15 cellular contexts compared by ENCODE assay signal in the genomic region with DNA sequence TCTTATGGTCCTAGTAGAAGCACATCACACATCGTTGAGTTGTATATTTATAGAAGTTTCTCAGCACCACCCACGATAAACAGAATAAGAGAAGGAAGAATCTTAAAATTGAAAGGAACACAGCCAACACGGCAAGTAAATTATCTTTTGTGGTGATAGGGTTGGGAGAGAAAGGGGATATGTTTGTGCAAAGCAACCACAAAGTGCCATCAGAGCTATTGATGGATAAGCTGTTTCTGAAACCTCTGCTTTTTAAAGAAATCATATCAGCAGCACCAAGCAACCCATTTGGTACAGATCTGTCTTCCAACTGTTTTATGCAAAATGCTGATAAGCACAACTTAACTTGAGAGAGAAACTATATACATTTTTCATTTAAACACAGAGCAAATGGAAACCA.
DNase-seq lines count a peak whose midpoint lies in the region; TF ChIP-seq lines count a peak whose summit lies in the region.
"Had no signal": no experiment of that assay in that cellular context is flagged by ENCODE, and none has a peak within 500 bp of the region (broad histone marks: within the 10 kb centered on the region; RNA-seq: fewer than 3 reads in every experiment).

No MANE protein-coding gene starts in this region.

- H3K4ac ChIP-seq in mesenchymal stem cell (ENCODE audit: low read depth in 1 of 2, low read length in 2 of 2): no peak overlapping the region

- H3K27ac ChIP-seq in AG04450 (ENCODE audit: low read depth, low read length): no peak overlapping the region
- H3K27ac ChIP-seq in KMS-11: no peak overlapping the region
- no peak overlapping the region for H3K27ac ChIP-seq in fibroblast of lung (ENCODE audit: insufficient read depth, low read length)
- H3K27ac ChIP-seq in mesenchymal stem cell (ENCODE audit: low read length, poor library complexity, severe bottlenecking): no peak overlapping the region
- H3K27ac ChIP-seq: 22Rv1 had no signal

- TF ChIP-seq CTCF in AG04450 (IDR thresholded peaks at IDR 0.05; ENCODE audit: low read depth, low read length) (no peak), KMS-11 (conservative IDR thresholded peaks at IDR 0.05; ENCODE audit: low read depth, low read length) (no peak), fibroblast of lung (conservative IDR thresholded peaks at IDR 0.05 in 1 of 2, IDR thresholded peaks at IDR 0.05 in 1 of 2; ENCODE audit: low read depth in 1 of 2, low read length in 2 of 2) (no peak), MCF 10A (IDR thresholded peaks at IDR 0.05; ENCODE audit: unreplicated experiment) (no peak)

- in situ Hi-C loops in ACHN (cut with HindIII; ENCODE audit: low pct_ligation_motif_present, low pct_unique_long_range_greater_than_20kb, low sequenced_read_pairs): no loop called here

- H3K4me2 ChIP-seq in KMS-11 (peak overlapping the region; percentile 32; the same call in 1 of the 2 replicates), fibroblast of lung (ENCODE audit: extremely low read depth, insufficient read depth, low read length) (no peak overlapping the region), mesenchymal stem cell (ENCODE audit: low read length, poor library complexity, severe bottlenecking) (no peak overlapping the region)

- no peak overlapping the region for H3K27ac Mint-ChIP-seq in MCF 10A (ENCODE audit: low read depth, unreplicated experiment)
- H3K27ac Mint-ChIP-seq: CD4-positive, alpha-beta T cell; HFFc6 had no signal

- no peaks in the 10 kb centered on the region for H3K27me3 Mint-ChIP-seq in MCF 10A (ENCODE audit: insufficient read depth, unreplicated experiment)
- H3K27me3 Mint-ChIP-seq: CD4-positive, alpha-beta T cell had no signal

- 60% methylated on average over 1 of the region's 3 CpGs for WGBS in mesenchymal stem cell

- H3K9me3 Mint-ChIP-seq in MCF 10A (ENCODE audit: unreplicated experiment): peaks cover 6% of the 10 kb centered on the region
- H3K9me3 Mint-ChIP-seq: CD4-positive, alpha-beta T cell; HFFc6 had no signal

- no peak overlapping the region for H2BK15ac ChIP-seq in mesenchymal stem cell (ENCODE audit: low read depth, poor library complexity, severe bottlenecking)

- H2BK120ac ChIP-seq in mesenchymal stem cell (ENCODE audit: low read depth, low read length): no peak overlapping the region

- H3K4me3 Mint-ChIP-seq in MCF 10A (ENCODE audit: unreplicated experiment): no peak overlapping the region
- H3K4me3 Mint-ChIP-seq: CD4-positive, alpha-beta T cell; HFFc6 had no signal

- H2BK5ac ChIP-seq in mesenchymal stem cell (ENCODE audit: low read depth, low read length, poor library complexity, severe bottlenecking): no peak overlapping the region

- no peak overlapping the region for H3K14ac ChIP-seq in mesenchymal stem cell (ENCODE audit: low read length in 2 of 2)

- no peaks in the 10 kb centered on the region for H3K36me3 Mint-ChIP-seq in MCF 10A (ENCODE audit: insufficient read depth, unreplicated experiment)

- H3K79me2 ChIP-seq in KMS-11 (ENCODE audit: insufficient read depth, low read depth) (no peaks in the 10 kb centered on the region), fibroblast of lung (ENCODE audit: control insufficient read depth, insufficient read depth, low read length) (no peaks in the 10 kb centered on the region)

- H3K27me3 ChIP-seq in AG04450 (ENCODE audit: control insufficient read depth, insufficient read depth, low read length) (no peaks in the 10 kb centered on the region), KMS-11 (ENCODE audit: insufficient read depth, low read depth) (no peaks in the 10 kb centered on the region), fibroblast of lung (ENCODE audit: control insufficient read depth, insufficient read depth, low read length) (no peaks in the 10 kb centered on the region), mesenchymal stem cell (ENCODE audit: control insufficient read depth in 1 of 2, insufficient read depth in 1 of 2, low read length in 2 of 2) (no peaks in the 10 kb centered on the region)

- H3K4me3 ChIP-seq in AG04450 (ENCODE audit: low read depth, low read length) (no peak overlapping the region), KMS-11 (IDR thresholded peaks at IDR 0.05; ENCODE audit: insufficient read depth, low read depth, low read length) (no peak overlapping the region), fibroblast of lung (replicated peaks in 1 of 4; ENCODE audit: control extremely low read depth in 1 of 4, insufficient read depth in 1 of 4, low read depth in 3 of 4, low read length in 4 of 4) (no peak overlapping the region), mesenchymal stem cell (ENCODE audit: insufficient read depth in 1 of 2, low read depth in 1 of 2, low read length in 2 of 2) (no peak overlapping the region)

- no peak overlapping the region for H2BK12ac ChIP-seq in mesenchymal stem cell (ENCODE audit: low read length in 2 of 2)

- POLR2A ChIA-PET in AG04450 (lab: Yijun Ruan, JAX): no interaction called here
- POLR2A ChIA-PET in MCF 10A (lab: Yijun Ruan, JAX): no interaction called here

- H2AFZ ChIP-seq in KMS-11 (ENCODE audit: low read depth) (no peak overlapping the region; the same call in 1 of the 2 replicates), fibroblast of lung (ENCODE audit: low read length) (no peak overlapping the region), mesenchymal stem cell (ENCODE audit: low read depth, low read length) (no peak overlapping the region)

- DNase-seq in AG04450 (ENCODE audit: low read depth, low spot score) (peak; percentile 4), fibroblast of lung (ENCODE audit: low read depth in 2 of 2) (peak; percentile 69 to 95), mesenchymal stem cell (peak; percentile 2), MCF 10A (ENCODE audit: unreplicated experiment) (no peak), NCI-H2029 treated with DMSO at 0.1 percent for 48 hours (lab: John Stamatoyannopoulos, UW) (no peak), ACHN (no peak)
- DNase-seq: C1 segment of cervical spinal cord; CD4-positive, alpha-beta T cell; DMS153; DMS79 treated with DMSO at 0.1 percent for 48 hours; EL; HCEC 1CT; HFFc6 had no signal

- no peaks in the 10 kb centered on the region for H3K9me3 ChIP-seq in AG04450 (ENCODE audit: control insufficient read depth, insufficient read depth, low read length)
- H3K9me3 ChIP-seq in fibroblast of lung (ENCODE audit: control insufficient read depth, insufficient read depth, low read depth, low read length): no peaks in the 10 kb centered on the region
- H3K9me3 ChIP-seq in mesenchymal stem cell (ENCODE audit: control insufficient read depth, low read length): no peaks in the 10 kb centered on the region

- no peak overlapping the region for H2AK5ac ChIP-seq in mesenchymal stem cell (ENCODE audit: low read length, severe bottlenecking)

- CTCF ChIA-PET in AG04450 (lab: Charles Lee): interaction anchor here (0.6 kb wide), 1 partner anchor 16 kb away, joined by 3 read pairs; no protein-coding TSS in a partner anchor
- CTCF ChIA-PET in MCF 10A (lab: Yijun Ruan, JAX): no interaction called here

- H4K20me1 ChIP-seq in KMS-11 (ENCODE audit: insufficient read depth) (no peaks in the 10 kb centered on the region), fibroblast of lung (ENCODE audit: control insufficient read depth, extremely low read depth, insufficient read depth, low read length) (no peaks in the 10 kb centered on the region)

- H3K36me3 ChIP-seq in KMS-11 (ENCODE audit: insufficient read depth) (no peaks in the 10 kb centered on the region), fibroblast of lung (ENCODE audit: control insufficient read depth, insufficient read depth, low read length) (no peaks in the 10 kb centered on the region), mesenchymal stem cell (ENCODE audit: control insufficient read depth in 1 of 2, insufficient read depth in 2 of 2, low read depth in 1 of 2, low read length in 2 of 2) (no peaks in the 10 kb centered on the region)

- no peak overlapping the region for H3K9ac ChIP-seq in KMS-11
- H3K9ac ChIP-seq in fibroblast of lung (ENCODE audit: insufficient read depth, low read length): no peak overlapping the region
- no peak overlapping the region for H3K9ac ChIP-seq in mesenchymal stem cell (ENCODE audit: low read length)

- H3K23ac ChIP-seq in mesenchymal stem cell (ENCODE audit: low read length in 2 of 2): no peak overlapping the region

- H3K4me1 ChIP-seq in KMS-11 (ENCODE audit: low read depth, poor library complexity, severe bottlenecking): peaks cover 15% of the 10 kb centered on the region
- no peaks in the 10 kb centered on the region for H3K4me1 ChIP-seq in fibroblast of lung (ENCODE audit: control insufficient read depth, extremely low read depth, insufficient read depth, low read length)
- H3K4me1 ChIP-seq in mesenchymal stem cell (ENCODE audit: control insufficient read depth, insufficient read depth, low read depth, low read length): no peaks in the 10 kb centered on the region

- H3K79me1 ChIP-seq in mesenchymal stem cell (replicated peaks; ENCODE audit: low read length, poor library complexity, severe bottlenecking): no peaks in the 10 kb centered on the region

- no peak overlapping the region for H4K8ac ChIP-seq in mesenchymal stem cell (ENCODE audit: low read length)

- intact Hi-C loops in MCF 10A (cut with micrococcal nuclease): no loop called here

- no peaks in the 10 kb centered on the region for H3K4me1 Mint-ChIP-seq in MCF 10A (ENCODE audit: insufficient read depth, unreplicated experiment)

- no peak overlapping the region for H4K91ac ChIP-seq in mesenchymal stem cell (ENCODE audit: low read length)

- H3K18ac ChIP-seq in mesenchymal stem cell (ENCODE audit: low read depth in 1 of 2, low read length in 2 of 2): no peak overlapping the region

- BruUV-seq in MCF 10A (replicated peaks; lab: Mats Ljungman, UMichigan): no TSS peak

Comparison
In these comparisons a context has a peak if more than half of its experiments do, and no peak if none do; other contexts are left out.
1. DNase-seq: peak in AG04450 (single experiment), fibroblast of lung (2 of 2) and mesenchymal stem cell (single experiment); none in MCF 10A (single experiment), NCI-H2029 treated with DMSO at 0.1 percent for 48 hours (single experiment) and ACHN (single experiment).